ENCODE assay signal across 19 cellular contexts in the genomic region with DNA sequence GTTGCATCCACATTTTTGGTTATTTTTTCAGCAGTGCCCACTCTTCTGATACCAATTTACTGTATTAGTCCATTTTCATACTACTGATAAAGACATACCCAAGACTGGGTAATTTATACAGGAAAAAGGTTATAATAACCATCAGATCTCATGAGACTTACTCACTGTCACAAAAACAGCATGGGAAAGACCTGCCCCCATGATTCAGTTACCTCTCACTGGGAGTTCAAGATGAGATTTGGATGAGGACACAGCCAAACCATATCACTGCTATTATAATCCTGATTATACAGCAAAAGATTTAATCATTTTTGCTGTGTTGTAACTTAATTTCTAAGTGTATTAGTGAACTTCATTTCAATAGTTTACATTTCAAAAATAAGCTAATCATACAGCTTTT. TPM values are rescaled to one million over a fixed set of nuclear protein-coding genes. Genes with fewer than 3 reads are reported as not detected.
A peak's percentile ranks its signal among the peaks of the same experiment; 100 is the strongest.
DNase-seq lines count a peak whose midpoint lies in the region; ATAC-seq lines count a peak whose summit lies in the region.
"Had no signal": no experiment of that assay in that cellular context is flagged by ENCODE, and none has a peak within 500 bp of the region (broad histone marks: within the 10 kb centered on the region; RNA-seq: fewer than 3 reads in every experiment).

No MANE protein-coding gene starts in this region.

- H3K27ac Mint-ChIP-seq in activated naive CD4-positive, alpha-beta T cell treated with anti-CD3 and anti-CD28 coated beads, Interleukin-2, amount 50 U/mL, for 72 hours: peak overlapping the region in 1 of 2 donors; percentile 98

- no peaks in the 10 kb centered on the region for H3K4me1 ChIP-seq in effector memory CD4-positive, alpha-beta T cell (ENCODE audit: control insufficient read depth, insufficient read depth, low read length, poor library complexity, severe bottlenecking)
- H3K4me1 ChIP-seq: right atrium auricular region had no signal

- no peak for DNase-seq in activated naive CD4-positive, alpha-beta T cell treated with anti-CD3 and anti-CD28 coated beads, Interleukin-2, amount 50 U/mL, for 72 hours (ENCODE audit: low spot score in 2 of 2)
- no peak for DNase-seq in activated naive CD4-positive, alpha-beta T cell treated with Interleukin-2 at 50 U/mL for 16 hours
- DNase-seq in MG63 (peak; percentile 16), epithelial cell of prostate (ENCODE audit: low read depth, low spot score) (no peak), stromal cell of bone marrow (ENCODE audit: low read depth) (peak; percentile 21), NCI-H524 (lab: John Stamatoyannopoulos, UW) (no peak)
- no peak for DNase-seq in effector memory CD4-positive, alpha-beta T cell
- DNase-seq: Caco-2; dermis blood vessel endothelial cell; EL; erythroblast; left ventricle myocardium superior; NCI-H187; NK-92 treated with Interleukin-12 subunit alpha and Interleukin-12 subunit beta, amount 100 ng/mL, for 24 hours; nucleus accumbens; stimulated activated naive CD4-positive, alpha-beta T cell had no signal

- peak; percentile 42 to 46 for ATAC-seq in activated naive CD4-positive, alpha-beta T cell treated with anti-CD3 and anti-CD28 coated beads, Interleukin-2, amount 50 U/mL, for 72 hours
- ATAC-seq: left ventricle myocardium superior had no signal

- peaks cover 9 to 20% of the 10 kb centered on the region in 2 donors for H3K9me3 Mint-ChIP-seq in activated naive CD4-positive, alpha-beta T cell treated with anti-CD3 and anti-CD28 coated beads, Interleukin-2, amount 50 U/mL, for 72 hours

- H3K36me3 Mint-ChIP-seq in activated naive CD4-positive, alpha-beta T cell treated with anti-CD3 and anti-CD28 coated beads, Interleukin-2, amount 50 U/mL, for 72 hours: peaks cover 66 to 94% of the 10 kb centered on the region in 2 donors
- H3K36me3 Mint-ChIP-seq: type B pancreatic cell had no signal

- no peaks in the 10 kb centered on the region for H3K36me3 ChIP-seq in MG63
- peaks cover 49% of the 10 kb centered on the region for H3K36me3 ChIP-seq in effector memory CD4-positive, alpha-beta T cell (ENCODE audit: control insufficient read depth, insufficient read depth, low read length)
- H3K36me3 ChIP-seq: right atrium auricular region had no signal

- H3K27me3 ChIP-seq in MG63: no peaks in the 10 kb centered on the region
- no peaks in the 10 kb centered on the region for H3K27me3 ChIP-seq in effector memory CD4-positive, alpha-beta T cell (replicated peaks; ENCODE audit: control insufficient read depth, insufficient read depth, low read length, poor library complexity, severe bottlenecking)
- H3K27me3 ChIP-seq: right atrium auricular region had no signal

- H3K9me3 ChIP-seq in MG63: no peaks in the 10 kb centered on the region
- no peaks in the 10 kb centered on the region for H3K9me3 ChIP-seq in effector memory CD4-positive, alpha-beta T cell (ENCODE audit: control insufficient read depth, low read length)
- H3K9me3 ChIP-seq: right atrium auricular region had no signal

- no peak overlapping the region for H3K4me3 ChIP-seq in MG63
- no peak overlapping the region for H3K4me3 ChIP-seq in effector memory CD4-positive, alpha-beta T cell (ENCODE audit: insufficient read depth, low read depth, low read length, poor library complexity, severe bottlenecking)
- H3K4me3 ChIP-seq: right atrium auricular region had no signal

- peak overlapping the region; percentile 97 for H3K27ac ChIP-seq in epithelial cell of prostate
- H3K27ac ChIP-seq in effector memory CD4-positive, alpha-beta T cell (ENCODE audit: insufficient read depth, low read length, poor library complexity, severe bottlenecking): no peak overlapping the region
- H3K27ac ChIP-seq: right atrium auricular region had no signal

RNA-seq across cellular contexts. Expression of gene ZBED2, which starts 6.6 kb away (rescaled TPM):
- total RNA-seq in activated naive CD4-positive, alpha-beta T cell treated with anti-CD3 and anti-CD28 coated beads, Interleukin-2, amount 50 U/mL, for 72 hours: 100 to 1,000 TPM; 306 to 517 TPM
- total RNA-seq in MG63 (2014; rRNA removed; shearing (Covaris generic); ENCODE audit: low replicate concordance): not detected in 2 replicates
- total RNA-seq: dermis blood vessel endothelial cell, H1, left ventricle myocardium superior had no signal

RNA-seq across cellular contexts. Expression of gene CD96, which starts 46.5 kb away (rescaled TPM):
- total RNA-seq in activated naive CD4-positive, alpha-beta T cell treated with anti-CD3 and anti-CD28 coated beads, Interleukin-2, amount 50 U/mL, for 72 hours: 10 to 100 TPM; 31.7 to 97.9 TPM
- not detected in 2 replicates for total RNA-seq in MG63 (2014; rRNA removed; shearing (Covaris generic); ENCODE audit: low replicate concordance)
- total RNA-seq: dermis blood vessel endothelial cell, H1 had no signal

Comparison
In these comparisons a context has a peak if more than half of its experiments do, and no peak if none do; other contexts are left out.
1. DNase-seq: peak in MG63 (single experiment) and stromal cell of bone marrow (single experiment); none in activated naive CD4-positive, alpha-beta T cell treated with anti-CD3 and anti-CD28 coated beads, Interleukin-2, amount 50 U/mL, for 72 hours (0 of 2), activated naive CD4-positive, alpha-beta T cell treated with Interleukin-2 at 50 U/mL for 16 hours (single experiment), epithelial cell of prostate (single experiment), NCI-H524 (0 of 2) and effector memory CD4-positive, alpha-beta T cell (0 of 3).
2. RNA of gene ZBED2, which starts 6.6 kb away (total RNA-seq): 306 to 517 TPM in activated naive CD4-positive, alpha-beta T cell treated with anti-CD3 and anti-CD28 coated beads, Interleukin-2, amount 50 U/mL, for 72 hours; not detected in MG63; every median in the first group is over 100 times any median in the second.
3. RNA of gene CD96, which starts 46.5 kb away (total RNA-seq): 31.7 to 97.9 TPM in activated naive CD4-positive, alpha-beta T cell treated with anti-CD3 and anti-CD28 coated beads, Interleukin-2, amount 50 U/mL, for 72 hours; not detected in MG63; every median in the first group is over 10 times any median in the second.